In genomic region chr7:47893721-47894365, GRCh38 we compare ENCODE assay signal across 20 cellular contexts.
"Had no signal": no experiment of that assay in that cellular context is flagged by ENCODE, and none has a peak within 500 bp of the region (broad histone marks: within the 10 kb centered on the region; RNA-seq: fewer than 3 reads in every experiment).

No MANE protein-coding gene starts in this region.

- H3K4me1 ChIP-seq: esophagus muscularis mucosa, gastroesophageal sphincter, lower lobe of right lung, pancreas, stomach, upper lobe of left lung, uterus had no signal

- H3K9me3 ChIP-seq: esophagus muscularis mucosa, gastroesophageal sphincter, left ventricle myocardium inferior, lower lobe of right lung, pancreas, stomach, upper lobe of left lung, uterus had no signal

- H3K27ac ChIP-seq: epithelial cell of prostate, esophagus muscularis mucosa, gastroesophageal sphincter, left ventricle myocardium inferior, lower lobe of right lung, pancreas, stomach, upper lobe of left lung, uterus had no signal

- H3K36me3 ChIP-seq: gastroesophageal sphincter, lower lobe of right lung, pancreas, stomach, upper lobe of left lung, uterus had no signal

- H3K4me3 ChIP-seq: esophagus muscularis mucosa, gastroesophageal sphincter, left ventricle myocardium inferior, lower lobe of right lung, pancreas, stomach, upper lobe of left lung, uterus had no signal

- DNase-seq: effector memory CD4-positive, alpha-beta T cell; glutamatergic neuron; left cardiac atrium; left ventricle myocardium inferior; lower lobe of right lung; naive thymus-derived CD4-positive, alpha-beta T cell; nucleus accumbens; pancreas; right cardiac atrium; small intestine; stimulated activated CD4-positive, alpha-beta T cell treated with anti-CD3 and anti-CD28 coated beads, Interleukin-12 subunit alpha, Interleukin-12 subunit beta, amount 100 ng/mL, for 4 hours; stimulated activated naive CD4-positive, alpha-beta T cell; stomach; substantia nigra; upper lobe of left lung; uterus had no signal

- H3K27me3 ChIP-seq: pancreas, stomach, upper lobe of left lung, uterus had no signal

- FAIRE-seq: endometrium, pancreas, small intestine had no signal
